ENCODE assay signal across 9 cellular contexts in genomic region chr15:88454867-88455810, GRCh38. TPM values are rescaled to one million over a fixed set of nuclear protein-coding genes. Genes with fewer than 3 reads are reported as not detected.
A peak's percentile ranks its signal among the peaks of the same experiment; 100 is the strongest.
DNase-seq lines count a peak whose midpoint lies in the region; ATAC-seq and TF ChIP-seq lines count a peak whose summit lies in the region.
"Had no signal": no experiment of that assay in that cellular context is flagged by ENCODE, and none has a peak within 500 bp of the region (broad histone marks: within the 10 kb centered on the region; RNA-seq: fewer than 3 reads in every experiment).

No MANE protein-coding gene starts in this region.

- H3K27me3 Mint-ChIP-seq in activated T-cell treated with anti-CD3 and anti-CD28 coated beads, Interleukin-2, amount 50 U/mL, for 4 hours (ENCODE audit: low read depth): peaks cover under 1% of the 10 kb centered on the region
- H3K27me3 Mint-ChIP-seq in osteocyte (ENCODE audit: unreplicated experiment): peaks cover 7% of the 10 kb centered on the region

- DNase-seq in Daoy (ENCODE audit: low read depth) (peak; percentile 53), NCI-H774 (lab: John Stamatoyannopoulos, UW) (peak; percentile 44), fibroblast of villous mesenchyme (ENCODE audit: low read depth) (peak; percentile 72), osteocyte (ENCODE audit: extremely low spot score, unreplicated experiment) (peak; percentile 80)
- DNase-seq in activated T-cell treated with anti-CD3 and anti-CD28 coated beads, Interleukin-2, amount 50 U/mL, for 4 hours: peak; percentile 30
- DNase-seq in central memory CD4-positive, alpha-beta T cell: no peak

- no peak overlapping the region for H3K27ac Mint-ChIP-seq in osteocyte (ENCODE audit: unreplicated experiment)
- H3K27ac Mint-ChIP-seq: activated naive CD4-positive, alpha-beta T cell treated with anti-CD3 and anti-CD28 coated beads, Interleukin-2, amount 50 U/mL, for 24 hours had no signal

- no peak overlapping the region for H3K4me3 ChIP-seq in fibroblast of villous mesenchyme (ENCODE audit: low read depth, low read length)

- TF ChIP-seq CTCF in fibroblast of villous mesenchyme (IDR thresholded peaks at IDR 0.05; ENCODE audit: insufficient read depth, low read depth, low read length) (peak; percentile 82), osteocyte (IDR thresholded peaks at IDR 0.05) (peak; percentile 72)

- H3K4me3 Mint-ChIP-seq in activated T-cell treated with anti-CD3 and anti-CD28 coated beads, Interleukin-2, amount 50 U/mL, for 4 hours: no peak overlapping the region
- no peak overlapping the region for H3K4me3 Mint-ChIP-seq in osteocyte (ENCODE audit: unreplicated experiment)
- H3K4me3 Mint-ChIP-seq: activated naive CD4-positive, alpha-beta T cell treated with anti-CD3 and anti-CD28 coated beads, Interleukin-2, amount 50 U/mL, for 24 hours had no signal

- peaks cover 4% of the 10 kb centered on the region for H3K4me1 Mint-ChIP-seq in activated T-cell treated with anti-CD3 and anti-CD28 coated beads, Interleukin-2, amount 50 U/mL, for 4 hours (ENCODE audit: low read depth)
- peaks cover 2% of the 10 kb centered on the region for H3K4me1 Mint-ChIP-seq in osteocyte (ENCODE audit: unreplicated experiment)

- no peaks in the 10 kb centered on the region for H3K9me3 Mint-ChIP-seq in activated T-cell treated with anti-CD3 and anti-CD28 coated beads, Interleukin-2, amount 50 U/mL, for 4 hours
- H3K9me3 Mint-ChIP-seq in osteocyte (ENCODE audit: unreplicated experiment): no peaks in the 10 kb centered on the region
- H3K9me3 Mint-ChIP-seq: activated naive CD4-positive, alpha-beta T cell treated with anti-CD3 and anti-CD28 coated beads, Interleukin-2, amount 50 U/mL, for 24 hours had no signal

- ATAC-seq in GM21423 (IDR thresholded peaks at IDR 0.05; ENCODE audit: unreplicated experiment) (peak; percentile 85), HG03575 (IDR thresholded peaks at IDR 0.05; ENCODE audit: extremely low read depth, insufficient number of reproducible peaks, low FRiP score, unreplicated experiment) (peak; percentile 54)
- ATAC-seq in activated T-cell treated with anti-CD3 and anti-CD28 coated beads, Interleukin-2, amount 50 U/mL, for 4 hours: peak; percentile 86 to 87

- peaks cover 8% of the 10 kb centered on the region for H3K36me3 Mint-ChIP-seq in activated T-cell treated with anti-CD3 and anti-CD28 coated beads, Interleukin-2, amount 50 U/mL, for 4 hours (ENCODE audit: insufficient read depth)
- H3K36me3 Mint-ChIP-seq in osteocyte (ENCODE audit: unreplicated experiment): peaks cover 8% of the 10 kb centered on the region

RNA-seq across cellular contexts. Expression of gene MRPL46, which starts 12.0 kb away (rescaled TPM):
- total RNA-seq in Daoy (2014; rRNA removed; shearing (Covaris generic)): 21.2 and 23.9 TPM in 2 replicates
- 10 to 100 TPM; 50.0 to 56.3 (median 51.4) TPM for total RNA-seq in activated T-cell treated with anti-CD3 and anti-CD28 coated beads, Interleukin-2, amount 50 U/mL, for 4 hours
- total RNA-seq in fibroblast of villous mesenchyme (11.6 and 18.6 TPM in 2 replicates), osteocyte (17.0 and 20.4 TPM in 2 replicates)

RNA-seq across cellular contexts. Expression of gene MRPS11, which starts 12.4 kb away (rescaled TPM):
- total RNA-seq in Daoy (2014; rRNA removed; shearing (Covaris generic)): 19.6 and 24.2 TPM in 2 replicates
- 10 to 100 TPM; 61.3 to 73.4 (median 67.2) TPM for total RNA-seq in activated T-cell treated with anti-CD3 and anti-CD28 coated beads, Interleukin-2, amount 50 U/mL, for 4 hours
- 22.0 and 22.9 TPM in 2 replicates for total RNA-seq in fibroblast of villous mesenchyme
- 41.9 and 51.0 TPM in 2 replicates for total RNA-seq in osteocyte
